In the genomic region with DNA sequence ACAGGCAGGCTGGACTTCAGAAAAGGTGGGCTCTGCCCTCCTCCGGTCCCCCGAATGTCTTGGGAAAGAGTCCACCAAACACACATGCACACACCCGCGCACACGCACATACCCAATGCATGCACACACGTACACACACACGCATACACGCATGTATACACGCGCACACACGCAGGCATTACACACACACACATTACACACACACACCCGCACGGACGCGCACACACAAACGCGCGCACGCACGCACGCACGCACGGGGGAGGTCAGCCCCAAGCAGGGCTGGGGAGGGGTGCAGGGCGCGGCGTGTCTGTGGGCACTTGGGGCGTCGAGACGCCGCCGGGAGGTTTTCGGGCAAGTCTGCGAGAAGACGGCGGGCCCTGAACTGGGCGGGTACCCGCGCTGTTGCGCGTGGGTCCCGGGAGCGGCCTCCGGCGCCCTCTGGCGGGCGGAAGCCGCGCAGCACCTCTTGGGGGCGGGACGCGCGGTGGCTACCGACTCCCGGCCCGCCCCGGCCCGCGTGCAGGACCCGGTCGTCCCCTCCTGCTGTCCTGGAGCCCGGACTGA, we compare ENCODE assay signal across 7 cellular contexts. TPM values are rescaled to one million over a fixed set of nuclear protein-coding genes. Genes with fewer than 3 reads are reported as not detected.
DNase-seq lines count a peak whose midpoint lies in the region; ATAC-seq, FAIRE-seq and TF ChIP-seq lines count a peak whose summit lies in the region.

No MANE protein-coding gene starts in this region.

- FAIRE-seq in GM12892 (lab: Jason Lieb, UNC) (peak; percentile 77), urothelium cell line (lab: Jason Lieb, UNC) (peak; percentile 100)

- peak; percentile 67 to 73 for ATAC-seq in right cardiac atrium

- WGBS in right cardiac atrium: 10% methylated on average over 61 of the region's 61 CpGs

- intact Hi-C loops in right cardiac atrium (cut with DNase I): loop anchor here in 3 of 4 donors (5.0 kb wide), 2 partner anchors 35 to 40 kb away; no protein-coding TSS in a partner anchor

- H3K4me1 ChIP-seq in right cardiac atrium (ENCODE audit: control insufficient read depth, insufficient read depth, low read length): no peaks in the 10 kb centered on the region

- no peaks in the 10 kb centered on the region for H3K9me3 ChIP-seq in right cardiac atrium (ENCODE audit: control insufficient read depth, low read length)

- TF ChIP-seq EP300 in Ishikawa (IDR thresholded peaks at IDR 0.05; ENCODE audit: borderline replicate concordance): no peak

- H3K27me3 ChIP-seq in right cardiac atrium (ENCODE audit: control insufficient read depth, insufficient read depth): no peaks in the 10 kb centered on the region

- H3K4me3 ChIP-seq in right cardiac atrium (ENCODE audit: low read length): peak overlapping the region; percentile 50

- TF ChIP-seq RAD21 in Ishikawa (IDR thresholded peaks at IDR 0.05; ENCODE audit: low read depth): peak; percentile 71

- DNase-seq in GM12892 (ENCODE audit: insufficient read length) (peak; percentile 97), T-helper 2 cell (peak; percentile 65 to 74 (median 73)), amygdala (lab: John Stamatoyannopoulos, UW) (peak in 42 of 56 donors; percentile 12 to 84 (median 54)), right cardiac atrium (peak; percentile 80 to 94 (median 93)), putamen (ENCODE audit: low spot score) (peak; percentile 58), urothelium cell line (ENCODE audit: low spot score) (peak; percentile 96)

- no peak for TF ChIP-seq POLR2A in GM12892 (IDR thresholded peaks at IDR 0.05; ENCODE audit: low read depth, low read length)

- peak overlapping the region; percentile 85 for H3K27ac ChIP-seq in right cardiac atrium (ENCODE audit: low read length)

TF ChIP-seq in Ishikawa, 13 proteins besides CTCF, POLR2A, EP300 and RAD21:
- TF ChIP-seq ZBTB7A (IDR thresholded peaks at IDR 0.05; ENCODE audit: low read depth) (0 out of 2 replicates have a peak, but pooled peaks have one; percentile 23), CREB1 (IDR thresholded peaks at IDR 0.05; ENCODE audit: low read depth) (no peak), MAX (IDR thresholded peaks at IDR 0.05) (peak; percentile 74)

RNA-seq across cellular contexts. Expression of gene SEPTIN5, which starts 3.5 kb away (rescaled TPM):
- polyA plus RNA-seq in GM12892 (2012; ENCODE audit: missing spikeins): 0.89 TPM
- 100 to 1,000 TPM; 143 to 264 (median 199) TPM for total RNA-seq in right cardiac atrium
- 243 TPM for polyA plus RNA-seq in right cardiac atrium

RNA-seq across cellular contexts. Expression of gene GP1BB, which starts 5.6 kb away (rescaled TPM):
- polyA plus RNA-seq in GM12892 (2012; ENCODE audit: missing spikeins): not detected
- total RNA-seq in right cardiac atrium: 1 to 10 TPM in 1 of 4 donors, not detected in 3; 9.0 TPM
- 29.5 TPM for polyA plus RNA-seq in right cardiac atrium

RNA-seq across cellular contexts. Expression of gene TBX1, which starts 42.8 kb away (rescaled TPM):
- polyA plus RNA-seq in GM12892 (2012; ENCODE audit: missing spikeins): not detected
- total RNA-seq in right cardiac atrium: 1 to 10 TPM in 1 of 4 donors, under 1 TPM in 3; 0.19 to 1.4 (median 0.78) TPM
- 0.88 TPM for polyA plus RNA-seq in right cardiac atrium

Comparison
In these comparisons a context has a peak if more than half of its experiments do, and no peak if none do; other contexts are left out.
1. Peak in every context shown above with its lines: DNase-seq, ATAC-seq, H3K4me3 ChIP-seq and H3K27ac ChIP-seq.